Comparison of ENCODE assay signal across 10 cellular contexts in genomic region chr5:16492398-16493175, GRCh38. TPM values are rescaled to one million over a fixed set of nuclear protein-coding genes. Genes with fewer than 3 reads are reported as not detected.
A peak's percentile ranks its signal among the peaks of the same experiment; 100 is the strongest.
DNase-seq lines count a peak whose midpoint lies in the region; ATAC-seq and TF ChIP-seq lines count a peak whose summit lies in the region.
"Had no signal": no experiment of that assay in that cellular context is flagged by ENCODE, and none has a peak within 500 bp of the region (broad histone marks: within the 10 kb centered on the region; RNA-seq: fewer than 3 reads in every experiment).

No MANE protein-coding gene starts in this region.

- H3K9me3 ChIP-seq in lower lobe of right lung: peaks cover 8% of the 10 kb centered on the region
- H3K9me3 ChIP-seq: thyroid gland had no signal

- peak overlapping the region in 3 of 5 experiments; percentile 12 to 81 (median 40) for H3K27ac Mint-ChIP-seq in brain

- peaks cover 2% of the 10 kb centered on the region for H3K27me3 Mint-ChIP-seq in brain

- no peaks in the 10 kb centered on the region for H3K27me3 ChIP-seq in lower lobe of right lung (ENCODE audit: low read depth)
- H3K27me3 ChIP-seq: cardiac muscle cell, thyroid gland had no signal

- peak; percentile 54 for ATAC-seq in HG03354 (IDR thresholded peaks at IDR 0.05; ENCODE audit: poor library complexity, severe bottlenecking, unreplicated experiment)
- peak; percentile 72 to 86 for ATAC-seq in lower lobe of right lung
- ATAC-seq in HG03159 (IDR thresholded peaks at IDR 0.05; ENCODE audit: unreplicated experiment): no peak
- no peak for ATAC-seq in HG02870 (IDR thresholded peaks at IDR 0.05; ENCODE audit: unreplicated experiment)
- no peak for ATAC-seq in GM19455 (IDR thresholded peaks at IDR 0.05; ENCODE audit: unreplicated experiment)

- peak overlapping the region; percentile 66 for H3K27ac ChIP-seq in lower lobe of right lung
- H3K27ac ChIP-seq: cardiac muscle cell, thyroid gland had no signal

- H3K36me3 ChIP-seq in lower lobe of right lung: no peaks in the 10 kb centered on the region
- H3K36me3 ChIP-seq: cardiac muscle cell, thyroid gland had no signal

- H3K4me3 ChIP-seq in lower lobe of right lung: no peak overlapping the region
- H3K4me3 ChIP-seq: cardiac muscle cell, thyroid gland had no signal

- intact Hi-C loops in lower lobe of right lung (cut with DNase I): no loop called here

- no peak overlapping the region for H3K4me3 Mint-ChIP-seq in brain

- peaks cover 37% of the 10 kb centered on the region for H3K4me1 Mint-ChIP-seq in brain

- peaks cover 18 to 27% (median 25%) of the 10 kb centered on the region in 5 experiments for H3K9me3 Mint-ChIP-seq in brain

- peak; percentile 18 for DNase-seq in ACHN
- DNase-seq in lower lobe of right lung: no peak
- no peak for DNase-seq in LoVo (ENCODE audit: low spot score)

- TF ChIP-seq CTCF in brain (conservative IDR thresholded peaks at IDR 0.05): no peak
- TF ChIP-seq CTCF in lower lobe of right lung (IDR thresholded peaks at IDR 0.05): no peak

- peaks cover 9% of the 10 kb centered on the region for H3K4me1 ChIP-seq in lower lobe of right lung

- peaks cover 25% of the 10 kb centered on the region for H3K36me3 Mint-ChIP-seq in brain

- in situ Hi-C loops in ACHN (cut with HindIII; ENCODE audit: low pct_ligation_motif_present, low pct_unique_long_range_greater_than_20kb, low sequenced_read_pairs): no loop called here

RNA-seq across cellular contexts. Expression of gene ZNF622, which starts 27.0 kb away (rescaled TPM):
- polyA plus RNA-seq in brain (ENCODE audit: insufficient read depth, low read depth, low replicate concordance): 33.8 TPM
- 28.1 TPM for total RNA-seq in lower lobe of right lung

Comparison
In these comparisons a context has a peak if more than half of its experiments do, and no peak if none do; other contexts are left out.
1. ATAC-seq: peak in HG03354 (single experiment) and lower lobe of right lung (2 of 2); none in HG03159 (single experiment), HG02870 (single experiment) and GM19455 (single experiment).